12 cellular contexts compared by ENCODE assay signal in genomic region chr7:55099086-55099831, GRCh38.
A peak's percentile ranks its signal among the peaks of the same experiment; 100 is the strongest.
DNase-seq lines count a peak whose midpoint lies in the region; TF ChIP-seq lines count a peak whose summit lies in the region.
"Had no signal": no experiment of that assay in that cellular context is flagged by ENCODE, and none has a peak within 500 bp of the region (broad histone marks: within the 10 kb centered on the region; RNA-seq: fewer than 3 reads in every experiment).

No MANE protein-coding gene starts in this region.

- no peak overlapping the region for H2AK5ac ChIP-seq in neuronal stem cell (ENCODE audit: low read depth, low read length)

- in situ Hi-C loops in KBM-7 (cut with MboI; ENCODE audit: low pct_unique_long_range_greater_than_20kb, low sequenced_read_pairs): no loop called here

- no peak overlapping the region for H2BK12ac ChIP-seq in neuronal stem cell (ENCODE audit: low read length)

- no peak overlapping the region for H2AFZ ChIP-seq in neuronal stem cell (ENCODE audit: low read length)

- H3K27me3 ChIP-seq in neuronal stem cell (ENCODE audit: control insufficient read depth in 3 of 3, insufficient read depth in 3 of 3, low read depth in 1 of 3, low read length in 3 of 3) (no peaks in the 10 kb centered on the region), vagina (no peaks in the 10 kb centered on the region)

- H3K4me3 ChIP-seq in neuronal stem cell (ENCODE audit: low read length in 2 of 2): no peak overlapping the region
- H3K4me3 ChIP-seq in vagina: no peak overlapping the region

- H3K36me3 ChIP-seq in neuronal stem cell (replicated peaks in 1 of 2; ENCODE audit: control insufficient read depth in 2 of 2, insufficient read depth in 2 of 2, low read length in 2 of 2): no peaks in the 10 kb centered on the region
- H3K36me3 ChIP-seq in vagina: no peaks in the 10 kb centered on the region

- H3K18ac ChIP-seq in neuronal stem cell (ENCODE audit: low read length): peak overlapping the region; percentile 7

- WGBS in neuronal stem cell (ENCODE audit: extremely low coverage in 2 of 2, insufficient read length in 2 of 2, insufficient replicate concordance in 1 of 2), 2 donors: no CpG with 5 or more reads among the region's 9 CpGs

- H3K4ac ChIP-seq in neuronal stem cell (ENCODE audit: low read length): no peak overlapping the region

- peaks cover 0 to 10% of the 10 kb centered on the region in 2 donors for H3K4me1 ChIP-seq in neuronal stem cell (ENCODE audit: control insufficient read depth in 2 of 2, insufficient read depth in 1 of 2, low read depth in 1 of 2, low read length in 2 of 2)
- H3K4me1 ChIP-seq in vagina: peaks cover 65% of the 10 kb centered on the region

- H3K79me1 ChIP-seq in neuronal stem cell (ENCODE audit: low read depth, low read length): no peaks in the 10 kb centered on the region

- no peak overlapping the region for H4K8ac ChIP-seq in neuronal stem cell (ENCODE audit: low read depth, low read length)

- no peak overlapping the region for H2BK5ac ChIP-seq in neuronal stem cell (ENCODE audit: low read length)

- no peak overlapping the region for H2BK120ac ChIP-seq in neuronal stem cell (ENCODE audit: low read depth, low read length)

- H3K14ac ChIP-seq in neuronal stem cell (ENCODE audit: low read length): no peak overlapping the region

- H2BK15ac ChIP-seq in neuronal stem cell (ENCODE audit: low read length): no peak overlapping the region

- no peak overlapping the region for H3K4me2 ChIP-seq in neuronal stem cell (ENCODE audit: insufficient read depth, low read length, poor library complexity, severe bottlenecking)

- H3K27ac ChIP-seq in neuronal stem cell (replicated peaks; ENCODE audit: low read length) (no peak overlapping the region), vagina (peak overlapping the region; percentile 74)

- H3K9me3 ChIP-seq in neuronal stem cell (replicated peaks in 1 of 2; ENCODE audit: control insufficient read depth in 2 of 2, insufficient read depth in 1 of 2, low read depth in 1 of 2, low read length in 2 of 2): no peaks in the 10 kb centered on the region
- H3K9me3 ChIP-seq in vagina: no peaks in the 10 kb centered on the region

- peak; percentile 34 for DNase-seq in DMS79 treated with DMSO at 0.1 percent for 48 hours (lab: John Stamatoyannopoulos, UW)
- DNase-seq in DMS79 (lab: John Stamatoyannopoulos, UW): no peak
- peak; percentile 71 for DNase-seq in fibroblast of peridontal ligament (ENCODE audit: extremely low read depth)
- no peak for DNase-seq in neuronal stem cell (ENCODE audit: low spot score)
- DNase-seq in vagina (ENCODE audit: extremely low spot score in 2 of 2): peak in 1 of 2 donors; percentile 89
- no peak for DNase-seq in activated T-cell treated with anti-CD3 and anti-CD28 coated beads for 4 hours
- no peak for DNase-seq in effector CD8-positive, alpha-beta T cell (lab: John Stamatoyannopoulos, UW)
- no peak for DNase-seq in KBM-7
- DNase-seq: 8988T; activated CD8-positive, alpha-beta T cell treated with anti-CD3 and anti-CD28 coated beads for 36 hours; NCI-H446; SW 1271 had no signal

- no peak overlapping the region for H3K23ac ChIP-seq in neuronal stem cell (ENCODE audit: low read depth, low read length, poor library complexity)

- intact Hi-C loops in vagina (cut with DNase I): no loop called here

- TF ChIP-seq CTCF in vagina (IDR thresholded peaks at IDR 0.05): no peak

- TF ChIP-seq POLR2A in vagina (IDR thresholded peaks at IDR 0.05): no peak

- H3K9ac ChIP-seq in neuronal stem cell (ENCODE audit: low read depth, low read length, poor library complexity): no peak overlapping the region

- H4K91ac ChIP-seq in neuronal stem cell (ENCODE audit: low read depth, low read length, poor library complexity): no peak overlapping the region

Comparison
In these comparisons a context has a peak if more than half of its experiments do, and no peak if none do; other contexts are left out.
1. DNase-seq: peak in DMS79 treated with DMSO at 0.1 percent for 48 hours (single experiment) and fibroblast of peridontal ligament (single experiment); none in DMS79 (single experiment), neuronal stem cell (single experiment), activated T-cell treated with anti-CD3 and anti-CD28 coated beads for 4 hours (single experiment), effector CD8-positive, alpha-beta T cell (single experiment) and KBM-7 (single experiment).